ENCODE assay signal across 19 cellular contexts in the genomic region with DNA sequence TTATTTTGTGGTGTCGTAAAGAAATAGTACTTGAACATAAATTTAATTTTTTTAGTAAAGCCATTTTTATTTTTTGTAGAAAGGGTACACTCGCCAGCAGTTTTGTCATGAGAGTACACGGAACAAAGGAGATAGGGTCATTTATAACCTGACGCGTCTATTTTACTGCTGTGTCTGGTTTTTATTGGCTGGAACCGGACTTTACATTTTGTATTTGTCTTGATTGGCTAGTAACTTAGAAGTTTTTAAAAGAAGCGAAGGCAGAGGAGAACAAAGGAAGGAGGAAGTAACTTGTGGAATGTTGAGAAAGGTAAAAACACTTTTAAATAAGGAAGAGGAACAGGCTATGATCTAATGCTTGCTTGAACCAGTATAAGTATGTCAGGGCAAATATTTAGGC. TPM values are rescaled to one million over a fixed set of nuclear protein-coding genes. Genes with fewer than 3 reads are reported as not detected.
"Had no signal": no experiment of that assay in that cellular context is flagged by ENCODE, and none has a peak within 500 bp of the region (broad histone marks: within the 10 kb centered on the region; RNA-seq: fewer than 3 reads in every experiment).

No MANE protein-coding gene starts in this region.

- H3K27me3 ChIP-seq: cardiac muscle cell, dorsolateral prefrontal cortex, foreskin keratinocyte had no signal

- H3K27ac Mint-ChIP-seq: activated CD4-positive, alpha-beta T cell treated with anti-CD3 and anti-CD28 coated beads, Interleukin-2, amount 10 ng/mL, durations not matched to agents 24 days and 14 days; activated CD8-positive, alpha-beta T cell treated with anti-CD3 and anti-CD28 coated beads for 36 hours; activated naive CD8-positive, alpha-beta T cell treated with anti-CD3 and anti-CD28 coated beads for 36 hours; activated T-helper 17 cell treated with anti-CD3 and anti-CD28 coated beads, Interleukin-2, amount 50 U/mL, for 72 hours; nephron had no signal

- H3K9me3 ChIP-seq: lower lobe of right lung had no signal

- H3K27ac ChIP-seq: cardiac muscle cell, dorsolateral prefrontal cortex, foreskin keratinocyte, lower lobe of right lung had no signal

- H3K36me3 Mint-ChIP-seq: activated naive CD8-positive, alpha-beta T cell treated with anti-CD3 and anti-CD28 coated beads for 36 hours had no signal

- H3K4me1 Mint-ChIP-seq: activated T-helper 17 cell treated with anti-CD3 and anti-CD28 coated beads, Interleukin-2, amount 50 U/mL, for 72 hours; nephron had no signal

- H3K27me3 Mint-ChIP-seq: activated CD8-positive, alpha-beta T cell treated with anti-CD3 and anti-CD28 coated beads for 36 hours had no signal

- H3K4me3 Mint-ChIP-seq: activated CD4-positive, alpha-beta T cell treated with anti-CD3 and anti-CD28 coated beads, Interleukin-2, amount 10 ng/mL, durations not matched to agents 24 days and 14 days; activated CD8-positive, alpha-beta T cell treated with anti-CD3 and anti-CD28 coated beads for 36 hours; activated naive CD8-positive, alpha-beta T cell treated with anti-CD3 and anti-CD28 coated beads for 36 hours; activated T-helper 17 cell treated with anti-CD3 and anti-CD28 coated beads, Interleukin-2, amount 50 U/mL, for 72 hours; nephron had no signal

- H3K4me1 ChIP-seq: lower lobe of right lung had no signal

- H3K4me3 ChIP-seq: cardiac muscle cell, dorsolateral prefrontal cortex, lower lobe of right lung had no signal

- DNase-seq: activated CD4-positive, alpha-beta T cell treated with anti-CD3 and anti-CD28 coated beads, Interleukin-2, amount 10 ng/mL, durations not matched to agents 24 days and 14 days; activated naive CD4-positive, alpha-beta T cell; activated T-cell treated with anti-CD3 and anti-CD28 coated beads, Interleukin-2, amount 50 U/mL, for 1 hour; amniotic stem cell; dorsolateral prefrontal cortex; foreskin keratinocyte; hippocampal formation; islet precursor cell; retina; stimulated activated CD4-positive, alpha-beta T cell treated with anti-CD3 and anti-CD28 coated beads, Interleukin-12 subunit alpha, Interleukin-12 subunit beta, amount 100 ng/mL, for 4 hours; stimulated activated naive CD4-positive, alpha-beta T cell had no signal

- H3K9me3 Mint-ChIP-seq: activated CD4-positive, alpha-beta T cell treated with anti-CD3 and anti-CD28 coated beads, Interleukin-2, amount 10 ng/mL, durations not matched to agents 24 days and 14 days; activated CD8-positive, alpha-beta T cell treated with anti-CD3 and anti-CD28 coated beads for 36 hours; activated naive CD8-positive, alpha-beta T cell treated with anti-CD3 and anti-CD28 coated beads for 36 hours; activated T-helper 17 cell treated with anti-CD3 and anti-CD28 coated beads, Interleukin-2, amount 50 U/mL, for 72 hours; nephron had no signal

RNA-seq across cellular contexts. Expression of gene TRPM4, which starts 43.5 kb away (rescaled TPM):
- total RNA-seq: activated naive CD8-positive, alpha-beta T cell treated with anti-CD3 and anti-CD28 coated beads for 36 hours had no signal

RNA-seq across cellular contexts. Expression of gene HRC, which starts 45.8 kb away (rescaled TPM):
- total RNA-seq: activated CD4-positive, alpha-beta T cell treated with anti-CD3 and anti-CD28 coated beads, Interleukin-2, amount 10 ng/mL, durations not matched to agents 24 days and 14 days; activated CD8-positive, alpha-beta T cell treated with anti-CD3 and anti-CD28 coated beads for 36 hours; activated naive CD8-positive, alpha-beta T cell treated with anti-CD3 and anti-CD28 coated beads for 36 hours; activated T-helper 17 cell treated with anti-CD3 and anti-CD28 coated beads, Interleukin-2, amount 50 U/mL, for 72 hours; epithelial cell of proximal tubule; fibroblast of lung; foreskin keratinocyte had no signal
